ENCODE assay signal across 7 cellular contexts in the genomic region with DNA sequence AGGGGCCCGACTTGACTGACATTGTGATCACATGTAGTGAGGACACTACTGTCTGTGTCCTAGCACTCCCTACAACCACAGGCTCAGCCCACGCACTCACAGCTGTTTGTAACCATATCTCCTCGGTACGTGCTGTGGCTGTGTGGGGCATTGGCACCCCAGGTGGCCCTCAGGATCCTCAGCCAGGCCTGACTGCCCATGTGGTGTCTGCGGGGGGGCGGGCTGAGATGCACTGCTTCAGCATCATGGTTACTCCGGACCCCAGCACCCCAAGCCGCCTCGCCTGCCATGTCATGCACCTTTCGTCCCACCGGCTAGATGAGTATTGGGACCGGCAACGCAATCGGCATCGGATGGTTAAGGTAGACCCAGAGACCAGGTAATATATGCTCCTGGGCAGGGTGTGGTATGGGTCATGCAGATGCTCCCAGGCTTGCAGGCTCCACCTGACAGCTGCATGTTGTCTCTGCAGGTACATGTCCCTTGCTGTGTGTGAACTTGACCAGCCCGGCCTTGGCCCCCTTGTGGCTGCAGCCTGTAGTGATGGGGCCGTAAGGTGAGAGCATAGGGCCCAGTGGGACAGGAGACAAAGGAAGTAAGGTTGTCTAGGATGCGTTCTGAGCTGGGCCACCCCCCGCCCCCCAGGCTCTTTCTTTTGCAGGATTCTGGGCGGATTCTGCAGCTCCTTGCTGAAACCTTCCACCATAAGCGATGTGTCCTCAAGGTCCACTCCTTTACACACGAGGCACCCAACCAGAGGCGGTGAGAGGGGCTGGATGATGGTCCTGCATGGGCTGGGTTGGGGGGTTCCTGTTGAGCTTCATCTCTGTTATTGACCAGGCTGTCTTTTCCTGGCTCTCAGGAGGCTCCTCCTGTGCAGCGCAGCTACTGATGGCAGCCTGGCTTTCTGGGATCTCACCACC. TPM values are rescaled to one million over a fixed set of nuclear protein-coding genes. Genes with fewer than 3 reads are reported as not detected.
DNase-seq lines count a peak whose midpoint lies in the region; ATAC-seq and TF ChIP-seq lines count a peak whose summit lies in the region.

No MANE protein-coding gene starts in this region.

- H3K4me3 ChIP-seq in DOHH2 (ENCODE audit: low read length) (no peak overlapping the region), HL-60 (replicated peaks; ENCODE audit: insufficient read depth, low read length) (no peak overlapping the region)

- peaks cover 9% of the 10 kb centered on the region; the same call in 1 of the 2 replicates for H4K20me1 ChIP-seq in DOHH2 (ENCODE audit: control insufficient read depth, insufficient read depth, low read depth, low read length)

- no peak overlapping the region for H3K4me2 ChIP-seq in DOHH2 (ENCODE audit: low read length)

- peaks cover 13% of the 10 kb centered on the region for H3F3A ChIP-seq in DOHH2 (ENCODE audit: control insufficient read depth, insufficient read depth)

- no peaks in the 10 kb centered on the region for H3K27me3 Mint-ChIP-seq in activated CD4-positive, alpha-beta T cell treated with anti-CD3 and anti-CD28 coated beads, Interleukin-2, amount 10 ng/mL, durations not matched to agents 24 days and 14 days

- H3K36me3 Mint-ChIP-seq in activated CD4-positive, alpha-beta T cell treated with anti-CD3 and anti-CD28 coated beads, Interleukin-2, amount 10 ng/mL, durations not matched to agents 24 days and 14 days (ENCODE audit: low read depth): peaks cover 38% of the 10 kb centered on the region

- no peak overlapping the region for H3K27ac Mint-ChIP-seq in activated CD4-positive, alpha-beta T cell treated with anti-CD3 and anti-CD28 coated beads, Interleukin-2, amount 10 ng/mL, durations not matched to agents 24 days and 14 days

- TF ChIP-seq CTCF in DOHH2 (IDR thresholded peaks at IDR 0.05; ENCODE audit: low read depth, low read length, poor library complexity, severe bottlenecking) (peak; percentile 89), HL-60 (IDR thresholded peaks at IDR 0.05; ENCODE audit: insufficient read depth, low read length) (peak; percentile 79)

- H3K4me1 Mint-ChIP-seq in activated CD4-positive, alpha-beta T cell treated with anti-CD3 and anti-CD28 coated beads, Interleukin-2, amount 10 ng/mL, durations not matched to agents 24 days and 14 days: peaks cover 16% of the 10 kb centered on the region

- peaks cover 47% of the 10 kb centered on the region for H3K79me2 ChIP-seq in DOHH2 (ENCODE audit: control insufficient read depth, low read length)

- H3K36me3 ChIP-seq in DOHH2 (ENCODE audit: control insufficient read depth, low read length): peaks cover 58% of the 10 kb centered on the region

- H3K9me3 Mint-ChIP-seq in activated CD4-positive, alpha-beta T cell treated with anti-CD3 and anti-CD28 coated beads, Interleukin-2, amount 10 ng/mL, durations not matched to agents 24 days and 14 days: no peaks in the 10 kb centered on the region

- no peak for ATAC-seq in HG02885 (IDR thresholded peaks at IDR 0.05; ENCODE audit: poor library complexity, unreplicated experiment)
- ATAC-seq in GM18868 (IDR thresholded peaks at IDR 0.05; ENCODE audit: unreplicated experiment): no peak

- H3K27ac ChIP-seq in DOHH2 (ENCODE audit: low read depth, low read length) (no peak overlapping the region), HL-60 (replicated peaks) (no peak overlapping the region)

- intact Hi-C loops in activated CD4-positive, alpha-beta T cell treated with anti-CD3 and anti-CD28 coated beads, Interleukin-2, amount 10 ng/mL, durations not matched to agents 24 days and 14 days (cut with micrococcal nuclease): no loop called here

- H3K9me2 ChIP-seq in DOHH2 (replicated peaks; ENCODE audit: control insufficient read depth, low read length): no peaks in the 10 kb centered on the region

- DNase-seq in HL-60 (ENCODE audit: low read depth in 1 of 2, low spot score in 1 of 2) (peak in 1 of 2 experiments; percentile 65), germinal center (ENCODE audit: low spot score) (peak; percentile 68)
- peak; percentile 86 for DNase-seq in activated CD4-positive, alpha-beta T cell treated with anti-CD3 and anti-CD28 coated beads, Interleukin-2, amount 10 ng/mL, durations not matched to agents 24 days and 14 days
- peak; percentile 54 for DNase-seq in stimulated activated CD4-positive, alpha-beta T cell treated with anti-CD3 and anti-CD28 coated beads, Interleukin-4, amount 100 ng/mL, for 24 hours

- no peak overlapping the region for H3K4me3 Mint-ChIP-seq in activated CD4-positive, alpha-beta T cell treated with anti-CD3 and anti-CD28 coated beads, Interleukin-2, amount 10 ng/mL, durations not matched to agents 24 days and 14 days

- peaks cover 14% of the 10 kb centered on the region for H3K4me1 ChIP-seq in DOHH2 (ENCODE audit: control insufficient read depth, low read length)

- no peaks in the 10 kb centered on the region for H3K9me3 ChIP-seq in DOHH2 (ENCODE audit: control insufficient read depth, insufficient read depth, low read length)

- H3K27me3 ChIP-seq in DOHH2 (ENCODE audit: control insufficient read depth, low read length) (no peaks in the 10 kb centered on the region), HL-60 (ENCODE audit: insufficient read depth, poor library complexity, severe bottlenecking) (no peaks in the 10 kb centered on the region)

RNA-seq across cellular contexts. Expression of a gene that starts 4.4 kb away (rescaled TPM):
- 31.5 and 36.6 TPM in 2 replicates for total RNA-seq in activated CD4-positive, alpha-beta T cell treated with anti-CD3 and anti-CD28 coated beads, Interleukin-2, amount 10 ng/mL, durations not matched to agents 24 days and 14 days

RNA-seq across cellular contexts. Expression of a gene that starts 6.8 kb away (rescaled TPM):
- total RNA-seq in activated CD4-positive, alpha-beta T cell treated with anti-CD3 and anti-CD28 coated beads, Interleukin-2, amount 10 ng/mL, durations not matched to agents 24 days and 14 days: 141 and 153 TPM in 2 replicates

RNA-seq across cellular contexts. Expression of a gene that starts 7.9 kb away (rescaled TPM):
- total RNA-seq in activated CD4-positive, alpha-beta T cell treated with anti-CD3 and anti-CD28 coated beads, Interleukin-2, amount 10 ng/mL, durations not matched to agents 24 days and 14 days: 123 and 126 TPM in 2 replicates

RNA-seq across cellular contexts. Expression of a gene that starts 15.2 kb away (rescaled TPM):
- 490 and 496 TPM in 2 replicates for total RNA-seq in activated CD4-positive, alpha-beta T cell treated with anti-CD3 and anti-CD28 coated beads, Interleukin-2, amount 10 ng/mL, durations not matched to agents 24 days and 14 days

RNA-seq across cellular contexts. Expression of a gene that starts 24.0 kb away (rescaled TPM):
- total RNA-seq in activated CD4-positive, alpha-beta T cell treated with anti-CD3 and anti-CD28 coated beads, Interleukin-2, amount 10 ng/mL, durations not matched to agents 24 days and 14 days: 33.9 and 38.3 TPM in 2 replicates
